In genomic region chr19:47581605-47582319, GRCh38 we compare ENCODE assay signal across 1 cellular context.
TF ChIP-seq lines count a peak whose summit lies in the region.

No MANE protein-coding gene starts in this region.

TF ChIP-seq in HepG2, 621 proteins besides CTCF, POLR2A, EP300 and RAD21:
- TF ChIP-seq ZNF256 (CRISPR knock-in tag; conservative IDR thresholded peaks at IDR 0.05), result no peak
- TF ChIP-seq PCBP2 (optimal IDR thresholded peaks at IDR 0.05; ENCODE audit: low read depth, low read length, poor library complexity, severe bottlenecking), result peak; percentile 82
- TF ChIP-seq, protein P1, sequence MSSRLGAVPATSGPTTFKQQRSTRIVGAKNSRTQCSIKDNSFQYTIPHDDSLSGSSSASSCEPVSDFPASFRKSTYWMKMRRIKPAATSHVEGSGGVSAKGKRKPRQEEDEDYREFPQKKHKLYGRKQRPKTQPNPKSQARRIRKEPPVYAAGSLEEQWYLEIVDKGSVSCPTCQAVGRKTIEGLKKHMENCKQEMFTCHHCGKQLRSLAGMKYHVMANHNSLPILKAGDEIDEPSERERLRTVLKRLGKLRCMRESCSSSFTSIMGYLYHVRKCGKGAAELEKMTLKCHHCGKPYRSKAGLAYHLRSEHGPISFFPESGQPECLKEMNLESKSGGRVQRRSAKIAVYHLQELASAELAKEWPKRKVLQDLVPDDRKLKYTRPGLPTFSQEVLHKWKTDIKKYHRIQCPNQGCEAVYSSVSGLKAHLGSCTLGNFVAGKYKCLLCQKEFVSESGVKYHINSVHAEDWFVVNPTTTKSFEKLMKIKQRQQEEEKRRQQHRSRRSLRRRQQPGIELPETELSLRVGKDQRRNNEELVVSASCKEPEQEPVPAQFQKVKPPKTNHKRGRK (CRISPR knock-in tag; IDR thresholded peaks at IDR 0.05), result peak; percentile 73; the same call in 1 of the 2 replicates
TF ChIP-seq in HepG2: peak in this region for 2.
